Comparison of ENCODE assay signal across 17 cellular contexts in the genomic region with DNA sequence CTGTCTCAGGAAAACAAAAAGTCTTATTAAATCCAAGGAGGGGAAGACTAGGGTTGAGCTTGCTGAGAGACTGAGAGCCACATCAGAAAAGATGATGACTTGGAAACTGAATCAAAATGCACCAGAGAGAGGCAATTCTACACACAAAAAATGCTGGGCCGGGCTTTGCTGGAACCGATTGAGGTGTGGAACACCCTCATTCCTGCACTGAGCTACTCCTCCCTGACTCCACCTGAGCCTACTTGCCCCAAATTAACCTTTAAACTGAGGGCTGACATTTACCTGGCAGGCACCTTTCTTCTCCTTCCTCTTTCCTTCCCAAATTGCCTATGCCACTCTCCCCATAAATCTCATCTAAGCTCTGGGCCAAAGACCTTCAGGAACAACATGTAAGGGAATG. TPM values are rescaled to one million over a fixed set of nuclear protein-coding genes. Genes with fewer than 3 reads are reported as not detected.
DNase-seq lines count a peak whose midpoint lies in the region; ATAC-seq and TF ChIP-seq lines count a peak whose summit lies in the region.
"Had no signal": no experiment of that assay in that cellular context is flagged by ENCODE, and none has a peak within 500 bp of the region (broad histone marks: within the 10 kb centered on the region; RNA-seq: fewer than 3 reads in every experiment).

No MANE protein-coding gene starts in this region.

- no peaks in the 10 kb centered on the region for H3K27me3 ChIP-seq in esophagus (ENCODE audit: control insufficient read depth in 1 of 2, insufficient read depth in 2 of 2, low read length in 2 of 2)
- H3K27me3 ChIP-seq in transverse colon, result no peaks in the 10 kb centered on the region
- H3K27me3 ChIP-seq: BE2C had no signal

- in situ Hi-C loops in transverse colon (cut with MboI; ENCODE audit: low pct_ligation_motif_present in 1 of 4, low pct_unique_long_range_greater_than_20kb in 1 of 4, low sequenced_read_pairs in 3 of 4), result no loop called here

- H3K9me3 ChIP-seq in esophagus (ENCODE audit: control insufficient read depth in 2 of 2, insufficient read depth in 1 of 2, low read depth in 1 of 2, low read length in 1 of 2), result no peaks in the 10 kb centered on the region
- no peaks in the 10 kb centered on the region for H3K9me3 ChIP-seq in mucosa of descending colon
- no peaks in the 10 kb centered on the region for H3K9me3 ChIP-seq in transverse colon
- H3K9me3 ChIP-seq: BE2C had no signal

- no peak for TF ChIP-seq EP300 in transverse colon (IDR thresholded peaks at IDR 0.05; ENCODE audit: low read depth)

- no peaks in the 10 kb centered on the region for H3K4me1 ChIP-seq in esophagus (ENCODE audit: control insufficient read depth in 2 of 2, insufficient read depth in 2 of 2, low read length in 1 of 2)
- peaks cover 10% of the 10 kb centered on the region for H3K4me1 ChIP-seq in mucosa of descending colon (ENCODE audit: low read depth)
- H3K4me1 ChIP-seq in transverse colon, result peaks cover 0 to 13% (median 5%) of the 10 kb centered on the region in 4 donors
- H3K4me1 ChIP-seq: BE2C had no signal

- intact Hi-C loops in mucosa of descending colon (cut with DNase I, micrococcal nuclease) (no loop called here), transverse colon (cut with DNase I; ENCODE audit: low total_unique reads) (no loop called here)

- no peak for DNase-seq in mucosa of descending colon
- DNase-seq in transverse colon, result no peak
- no peak for DNase-seq in NCI-H1930 (lab: John Stamatoyannopoulos, UW)
- no peak for DNase-seq in T-helper 9 cell
- DNase-seq in NK-92 (lab: John Stamatoyannopoulos, UW; ENCODE audit: unreplicated experiment), result no peak
- DNase-seq: ACHN; BE2C; C1 segment of cervical spinal cord; CD4-positive, CD25-positive, alpha-beta regulatory T cell; CD8-positive, alpha-beta memory T cell; COR-L47; DMS 273 treated with DMSO at 0.1 percent for 48 hours; DND-41; EL; H9 had no signal

- peak overlapping the region; percentile 62 to 77 for H3K27ac ChIP-seq in esophagus (ENCODE audit: low read depth in 2 of 2, low read length in 1 of 2)
- peak overlapping the region in 3 of 4 donors; percentile 34 to 39 (median 36) for H3K27ac ChIP-seq in transverse colon

- no peak overlapping the region for H3K4me3 ChIP-seq in esophagus (ENCODE audit: low read depth in 1 of 2, low read length in 2 of 2)
- no peak overlapping the region for H3K4me3 ChIP-seq in mucosa of descending colon
- no peak overlapping the region for H3K4me3 ChIP-seq in transverse colon
- H3K4me3 ChIP-seq: GM12878 had no signal

- no peak for TF ChIP-seq CTCF in mucosa of descending colon (IDR thresholded peaks at IDR 0.05)
- no peak for TF ChIP-seq CTCF in transverse colon (IDR thresholded peaks at IDR 0.05)

- H3K36me3 ChIP-seq in esophagus (ENCODE audit: control insufficient read depth in 2 of 2, insufficient read depth in 2 of 2, low read length in 1 of 2) (no peaks in the 10 kb centered on the region), mucosa of descending colon (ENCODE audit: low read depth) (no peaks in the 10 kb centered on the region), transverse colon (no peaks in the 10 kb centered on the region)
- H3K36me3 ChIP-seq: BE2C had no signal

- ATAC-seq in mucosa of descending colon, result peak; percentile 79
- ATAC-seq: GM12878 had no signal

- WGBS in esophagus, 2 donors, result 32 to 55% methylated on average over 2 of the region's 2 CpGs
- WGBS in transverse colon (ENCODE audit: low coverage in 1 of 2), 2 donors, result 36 to 40% methylated on average over 2 of the region's 2 CpGs

- no peak for TF ChIP-seq POLR2A in transverse colon (IDR thresholded peaks at IDR 0.05)

RNA-seq across cellular contexts. Expression of gene MBOAT1, which starts 40.8 kb away (rescaled TPM):
- polyA plus RNA-seq in esophagus, result 1 to 10 TPM; 5.9 to 6.6 TPM
- 10 to 100 TPM; 33.7 to 77.0 (median 54.4) TPM for total RNA-seq in mucosa of descending colon
- 10 to 100 TPM; 10.3 to 85.3 (median 66.5) TPM for total RNA-seq in transverse colon
